In genomic region chrY:7339391-7340087, GRCh38 we compare ENCODE assay signal across 15 cellular contexts.
DNase-seq lines count a peak whose midpoint lies in the region; ATAC-seq and TF ChIP-seq lines count a peak whose summit lies in the region.
"Had no signal": no experiment of that assay in that cellular context is flagged by ENCODE, and none has a peak within 500 bp of the region (broad histone marks: within the 10 kb centered on the region; RNA-seq: fewer than 3 reads in every experiment).

No MANE protein-coding gene starts in this region.

- peaks cover 0 to 54% of the 10 kb centered on the region in 2 donors for H3K36me3 Mint-ChIP-seq in CD4-positive, alpha-beta memory T cell
- peaks cover 52% of the 10 kb centered on the region for H3K36me3 Mint-ChIP-seq in activated CD8-positive, alpha-beta T cell treated with anti-CD3 and anti-CD28 coated beads for 36 hours (ENCODE audit: low read depth)
- H3K36me3 Mint-ChIP-seq in naive thymus-derived CD4-positive, alpha-beta T cell = peaks cover 0 to 47% (median 0%) of the 10 kb centered on the region in 5 donors
- no peaks in the 10 kb centered on the region for H3K36me3 Mint-ChIP-seq in MCF 10A (ENCODE audit: insufficient read depth, unreplicated experiment)

- H3K27me3 Mint-ChIP-seq in CD4-positive, alpha-beta memory T cell = no peaks in the 10 kb centered on the region
- H3K27me3 Mint-ChIP-seq in activated CD8-positive, alpha-beta T cell treated with anti-CD3 and anti-CD28 coated beads for 36 hours = no peaks in the 10 kb centered on the region
- H3K27me3 Mint-ChIP-seq in naive thymus-derived CD4-positive, alpha-beta T cell = no peaks in the 10 kb centered on the region
- no peaks in the 10 kb centered on the region for H3K27me3 Mint-ChIP-seq in MCF 10A (ENCODE audit: insufficient read depth, unreplicated experiment)

- peak overlapping the region in 2 of 8 donors; percentile 78 to 81 for H3K4me3 Mint-ChIP-seq in CD4-positive, alpha-beta memory T cell
- H3K4me3 Mint-ChIP-seq in activated CD8-positive, alpha-beta T cell treated with anti-CD3 and anti-CD28 coated beads for 36 hours = peak overlapping the region; percentile 13
- H3K4me3 Mint-ChIP-seq in naive thymus-derived CD4-positive, alpha-beta T cell = peak overlapping the region in 5 of 10 donors; percentile 70 to 79 (median 74)
- H3K4me3 Mint-ChIP-seq in MCF 10A (ENCODE audit: unreplicated experiment) = no peak overlapping the region

- ATAC-seq in activated CD8-positive, alpha-beta T cell treated with anti-CD3 and anti-CD28 coated beads for 36 hours = peak; percentile 41
- peak; percentile 68 for ATAC-seq in naive thymus-derived CD4-positive, alpha-beta T cell
- ATAC-seq in GM21737 (IDR thresholded peaks at IDR 0.05; ENCODE audit: unreplicated experiment) = no peak

- H3K27ac ChIP-seq in CD4-positive, alpha-beta memory T cell (ENCODE audit: low read depth, low read length) = peak overlapping the region; percentile 38
- peak overlapping the region; percentile 45 for H3K27ac ChIP-seq in naive thymus-derived CD4-positive, alpha-beta T cell (ENCODE audit: low read depth, low read length)
- H3K27ac ChIP-seq: C4-2B, thoracic aorta had no signal

- peak in 1 of 5 donors; percentile 43 for DNase-seq in CD4-positive, alpha-beta memory T cell
- DNase-seq in GM10266 (ENCODE audit: extremely low spot score) = peak; percentile 2
- DNase-seq in activated CD8-positive, alpha-beta T cell treated with anti-CD3 and anti-CD28 coated beads for 36 hours = peak; percentile 17
- peak in 1 of 9 donors; percentile 53 for DNase-seq in naive thymus-derived CD4-positive, alpha-beta T cell
- DNase-seq in MCF 10A (ENCODE audit: unreplicated experiment) = no peak
- no peak for DNase-seq in NAMALWA (ENCODE audit: low spot score)
- DNase-seq: cortex of kidney, immature natural killer cell, MM.1S, NCI-H2029, NCI-H526 treated with DMSO at 0.1 percent for 48 hours had no signal

- H3K36me3 ChIP-seq in CD4-positive, alpha-beta memory T cell (ENCODE audit: insufficient read depth, low read length) = peaks cover 5% of the 10 kb centered on the region
- H3K36me3 ChIP-seq in naive thymus-derived CD4-positive, alpha-beta T cell (ENCODE audit: control insufficient read depth in 2 of 3, insufficient read depth in 3 of 3, low read length in 3 of 3) = no peaks in the 10 kb centered on the region
- H3K36me3 ChIP-seq: thoracic aorta had no signal

- peaks cover 0 to 78% (median 28%) of the 10 kb centered on the region in 4 donors for H3K4me1 Mint-ChIP-seq in CD4-positive, alpha-beta memory T cell
- H3K4me1 Mint-ChIP-seq in activated CD8-positive, alpha-beta T cell treated with anti-CD3 and anti-CD28 coated beads for 36 hours (ENCODE audit: low read depth) = peaks cover 67% of the 10 kb centered on the region
- H3K4me1 Mint-ChIP-seq in naive thymus-derived CD4-positive, alpha-beta T cell = peaks cover 0 to 74% (median 24%) of the 10 kb centered on the region in 7 donors
- H3K4me1 Mint-ChIP-seq in MCF 10A (ENCODE audit: insufficient read depth, unreplicated experiment) = no peaks in the 10 kb centered on the region
- H3K4me1 Mint-ChIP-seq: immature natural killer cell had no signal

- peak overlapping the region in 2 of 7 donors; percentile 65 to 91 for H3K27ac Mint-ChIP-seq in CD4-positive, alpha-beta memory T cell
- H3K27ac Mint-ChIP-seq in activated CD8-positive, alpha-beta T cell treated with anti-CD3 and anti-CD28 coated beads for 36 hours = peak overlapping the region; percentile 89
- H3K27ac Mint-ChIP-seq in naive thymus-derived CD4-positive, alpha-beta T cell = peak overlapping the region in 5 of 9 donors; percentile 83 to 95 (median 93)
- no peak overlapping the region for H3K27ac Mint-ChIP-seq in MCF 10A (ENCODE audit: low read depth, unreplicated experiment)

- no peaks in the 10 kb centered on the region for H3K9me3 ChIP-seq in CD4-positive, alpha-beta memory T cell (ENCODE audit: control insufficient read depth in 1 of 2, low read length in 2 of 2)
- no peaks in the 10 kb centered on the region for H3K9me3 ChIP-seq in naive thymus-derived CD4-positive, alpha-beta T cell (ENCODE audit: control insufficient read depth in 2 of 3, low read length in 3 of 3)
- H3K9me3 ChIP-seq: thoracic aorta had no signal

- intact Hi-C loops in CD4-positive, alpha-beta memory T cell (cut with micrococcal nuclease) = loop anchor here (1.0 kb wide), 1 partner anchor 66 kb away; no protein-coding TSS in a partner anchor
- intact Hi-C loops in activated CD8-positive, alpha-beta T cell treated with anti-CD3 and anti-CD28 coated beads for 36 hours (cut with micrococcal nuclease) = no loop called here
- intact Hi-C loops in naive thymus-derived CD4-positive, alpha-beta T cell (cut with micrococcal nuclease) = loop anchor here (1.0 to 10.0 kb wide), 5 partner anchors 13 to 668 kb away; no protein-coding TSS in a partner anchor
- intact Hi-C loops in MCF 10A (cut with micrococcal nuclease) = no loop called here

- H3K9me3 Mint-ChIP-seq in CD4-positive, alpha-beta memory T cell = no peaks in the 10 kb centered on the region
- no peaks in the 10 kb centered on the region for H3K9me3 Mint-ChIP-seq in activated CD8-positive, alpha-beta T cell treated with anti-CD3 and anti-CD28 coated beads for 36 hours
- H3K9me3 Mint-ChIP-seq in naive thymus-derived CD4-positive, alpha-beta T cell = no peaks in the 10 kb centered on the region
- H3K9me3 Mint-ChIP-seq in MCF 10A (ENCODE audit: unreplicated experiment) = no peaks in the 10 kb centered on the region
- H3K9me3 Mint-ChIP-seq: immature natural killer cell had no signal

- TF ChIP-seq CTCF in GM10266 (IDR thresholded peaks at IDR 0.05; ENCODE audit: control insufficient read depth, insufficient read depth, low read depth, missing control alignments) (no peak), MCF 10A (IDR thresholded peaks at IDR 0.05; ENCODE audit: unreplicated experiment) (no peak)
- no peak for TF ChIP-seq CTCF in activated CD8-positive, alpha-beta T cell treated with anti-CD3 and anti-CD28 coated beads for 36 hours (IDR thresholded peaks at IDR 0.05)

- CTCF ChIA-PET in CD4-positive, alpha-beta memory T cell (lab: Charles Lee; ENCODE audit: partially characterized antibody) = interaction anchor here (0.8 to 1.3 kb wide), 6 partner anchors 12 to 67 kb away, joined by 3 read pairs; no protein-coding TSS in a partner anchor
- CTCF ChIA-PET in activated CD8-positive, alpha-beta T cell treated with anti-CD3 and anti-CD28 coated beads for 36 hours (lab: Charles Lee) = no interaction called here
- CTCF ChIA-PET in naive thymus-derived CD4-positive, alpha-beta T cell (lab: Charles Lee) = no interaction called here
- CTCF ChIA-PET in MCF 10A (lab: Yijun Ruan, JAX) = no interaction called here

- POLR2A ChIA-PET in CD4-positive, alpha-beta memory T cell (lab: Charles Lee; ENCODE audit: partially characterized antibody) = interaction anchor here (0.6 to 1.5 kb wide), 10 partner anchors 12 to 133 kb away, joined by 3 to 8 read pairs (median 3); no protein-coding TSS in a partner anchor
- POLR2A ChIA-PET in activated CD8-positive, alpha-beta T cell treated with anti-CD3 and anti-CD28 coated beads for 36 hours (lab: Charles Lee) = interaction anchor here (0.8 kb wide), 1 partner anchor 15 kb away, joined by 3 read pairs; no protein-coding TSS in a partner anchor
- POLR2A ChIA-PET in naive thymus-derived CD4-positive, alpha-beta T cell (lab: Charles Lee) = interaction anchor here (0.7 to 2.8 kb wide), 8 partner anchors 11 to 67 kb away, joined by 3 to 9 read pairs (median 4); no protein-coding TSS in a partner anchor
- POLR2A ChIA-PET in MCF 10A (lab: Yijun Ruan, JAX) = no interaction called here

- no TSS peak for BruUV-seq in MCF 10A (replicated peaks; lab: Mats Ljungman, UMichigan)

- H3K27me3 ChIP-seq in CD4-positive, alpha-beta memory T cell (ENCODE audit: insufficient read depth, low read length) = no peaks in the 10 kb centered on the region
- no peaks in the 10 kb centered on the region for H3K27me3 ChIP-seq in naive thymus-derived CD4-positive, alpha-beta T cell (ENCODE audit: control insufficient read depth in 2 of 2, insufficient read depth in 2 of 2, low read length in 2 of 2)

- peaks cover 70% of the 10 kb centered on the region for H3K4me1 ChIP-seq in CD4-positive, alpha-beta memory T cell (ENCODE audit: insufficient read depth, low read length)
- peaks cover 20 to 57% of the 10 kb centered on the region in 2 donors for H3K4me1 ChIP-seq in naive thymus-derived CD4-positive, alpha-beta T cell (ENCODE audit: control insufficient read depth in 2 of 2, insufficient read depth in 2 of 2, low read length in 2 of 2)

- H3K4me3 ChIP-seq in CD4-positive, alpha-beta memory T cell (ENCODE audit: low read length in 2 of 2) = no peak overlapping the region
- peak overlapping the region; percentile 41 for H3K4me3 ChIP-seq in naive thymus-derived CD4-positive, alpha-beta T cell (ENCODE audit: low read length)
- H3K4me3 ChIP-seq: lung, thoracic aorta had no signal

Comparison
In these comparisons a context has a peak if more than half of its experiments do, and no peak if none do; other contexts are left out.
1. DNase-seq: peak in GM10266 (single experiment) and activated CD8-positive, alpha-beta T cell treated with anti-CD3 and anti-CD28 coated beads for 36 hours (single experiment); none in MCF 10A (single experiment) and NAMALWA (single experiment).
2. intact Hi-C loops: an anchor here in CD4-positive, alpha-beta memory T cell (1.0 kb wide) and naive thymus-derived CD4-positive, alpha-beta T cell (1.0 to 10.0 kb wide); none called in activated CD8-positive, alpha-beta T cell treated with anti-CD3 and anti-CD28 coated beads for 36 hours and MCF 10A.